In genomic region chr10:112314822-112315474, GRCh38 we compare ENCODE assay signal across 8 cellular contexts. TPM values are rescaled to one million over a fixed set of nuclear protein-coding genes. Genes with fewer than 3 reads are reported as not detected.
DNase-seq lines count a peak whose midpoint lies in the region; ATAC-seq and TF ChIP-seq lines count a peak whose summit lies in the region.

No MANE protein-coding gene starts in this region.

- POLR2A ChIA-PET in CD4-positive, alpha-beta memory T cell (lab: Charles Lee; ENCODE audit: partially characterized antibody): no interaction called here

- TF ChIP-seq CTCF in Peyer's patch (IDR thresholded peaks at IDR 0.05): peak; percentile 46 to 88 (median 84)
- peak; percentile 91 for TF ChIP-seq CTCF in foreskin keratinocyte (conservative IDR thresholded peaks at IDR 0.05)
- peak in 1 of 3 donors; percentile 43 for TF ChIP-seq CTCF in omental fat pad (IDR thresholded peaks at IDR 0.05)
- TF ChIP-seq CTCF in suprapubic skin (IDR thresholded peaks at IDR 0.05): peak; percentile 46 to 77

- 26% methylated on average over 10 of the region's 10 CpGs for WGBS in suprapubic skin

- TF ChIP-seq EP300 in suprapubic skin (IDR thresholded peaks at IDR 0.05): no peak

- H3K27ac ChIP-seq in CD4-positive, alpha-beta memory T cell (ENCODE audit: low read depth, low read length): no peak overlapping the region
- H3K27ac ChIP-seq in Peyer's patch (no peak overlapping the region), foreskin keratinocyte (no peak overlapping the region), suprapubic skin (no peak overlapping the region)

- no peaks in the 10 kb centered on the region for H3K36me3 ChIP-seq in CD4-positive, alpha-beta memory T cell (ENCODE audit: insufficient read depth, low read length)
- H3K36me3 ChIP-seq in Peyer's patch (no peaks in the 10 kb centered on the region), suprapubic skin (no peaks in the 10 kb centered on the region)

- no peak overlapping the region for H3K4me3 Mint-ChIP-seq in CD4-positive, alpha-beta memory T cell
- no peak overlapping the region for H3K4me3 Mint-ChIP-seq in activated T-helper 17 cell treated with anti-CD3 and anti-CD28 coated beads, Interleukin-2, amount 50 U/mL, for 72 hours

- H3K27ac Mint-ChIP-seq in CD4-positive, alpha-beta memory T cell: no peak overlapping the region
- H3K27ac Mint-ChIP-seq in activated T-helper 17 cell treated with anti-CD3 and anti-CD28 coated beads, Interleukin-2, amount 50 U/mL, for 72 hours: no peak overlapping the region

- H3K27me3 ChIP-seq in CD4-positive, alpha-beta memory T cell (ENCODE audit: insufficient read depth, low read length): no peaks in the 10 kb centered on the region
- no peaks in the 10 kb centered on the region for H3K27me3 ChIP-seq in Peyer's patch
- no peaks in the 10 kb centered on the region for H3K27me3 ChIP-seq in foreskin keratinocyte
- no peaks in the 10 kb centered on the region for H3K27me3 ChIP-seq in suprapubic skin

- H3K9me3 ChIP-seq in CD4-positive, alpha-beta memory T cell (ENCODE audit: control insufficient read depth in 1 of 2, low read length in 2 of 2): no peaks in the 10 kb centered on the region
- H3K9me3 ChIP-seq in Peyer's patch (no peaks in the 10 kb centered on the region), suprapubic skin (no peaks in the 10 kb centered on the region)

- no peaks in the 10 kb centered on the region for H3K36me3 Mint-ChIP-seq in CD4-positive, alpha-beta memory T cell
- no peaks in the 10 kb centered on the region for H3K36me3 Mint-ChIP-seq in activated T-helper 17 cell treated with anti-CD3 and anti-CD28 coated beads, Interleukin-2, amount 50 U/mL, for 72 hours (ENCODE audit: low read depth)

- H3K4me1 Mint-ChIP-seq in CD4-positive, alpha-beta memory T cell: peaks cover 0 to 3% (median 0%) of the 10 kb centered on the region in 4 donors
- no peaks in the 10 kb centered on the region for H3K4me1 Mint-ChIP-seq in activated T-helper 17 cell treated with anti-CD3 and anti-CD28 coated beads, Interleukin-2, amount 50 U/mL, for 72 hours

- CTCF ChIA-PET in CD4-positive, alpha-beta memory T cell (lab: Charles Lee; ENCODE audit: partially characterized antibody): interaction anchor here (0.8 to 4.1 kb wide), 15 partner anchors 7 to 157 kb away, joined by 3 to 27 read pairs (median 3); partner anchors contain the start of gene ACSL5

- H3K27me3 Mint-ChIP-seq in CD4-positive, alpha-beta memory T cell: peaks cover 12 to 34% of the 10 kb centered on the region in 2 donors
- H3K27me3 Mint-ChIP-seq in activated T-helper 17 cell treated with anti-CD3 and anti-CD28 coated beads, Interleukin-2, amount 50 U/mL, for 72 hours: peaks cover 30% of the 10 kb centered on the region

- no peak overlapping the region for H3K4me3 ChIP-seq in CD4-positive, alpha-beta memory T cell (ENCODE audit: low read length in 2 of 2)
- H3K4me3 ChIP-seq in Peyer's patch: no peak overlapping the region
- no peak overlapping the region for H3K4me3 ChIP-seq in suprapubic skin

- peak; percentile 62 to 64 (median 64) for DNase-seq in CD4-positive, alpha-beta memory T cell
- DNase-seq in HT-29 (ENCODE audit: low spot score): peak; percentile 89
- peak; percentile 78 to 92 (median 79) for DNase-seq in Peyer's patch
- peak in 1 of 2 donors; percentile 42 for DNase-seq in foreskin keratinocyte
- peak; percentile 93 for DNase-seq in omental fat pad (ENCODE audit: low spot score)
- DNase-seq in suprapubic skin (ENCODE audit: low spot score in 2 of 2): peak; percentile 70 to 84

- ATAC-seq in GM19397 (IDR thresholded peaks at IDR 0.05; ENCODE audit: unreplicated experiment) (peak; percentile 91), foreskin keratinocyte (peak; percentile 87), omental fat pad (ENCODE audit: low FRiP score) (peak; percentile 67)
- peak; percentile 80 for ATAC-seq in activated T-helper 17 cell treated with anti-CD3 and anti-CD28 coated beads, Interleukin-2, amount 50 U/mL, for 72 hours (replicated peaks)

- intact Hi-C loops in CD4-positive, alpha-beta memory T cell (cut with micrococcal nuclease): loop anchor here (1.0 to 10.0 kb wide), 3 partner anchors 120 to 1758 kb away; no protein-coding TSS in a partner anchor

- no peaks in the 10 kb centered on the region for H3K9me3 Mint-ChIP-seq in CD4-positive, alpha-beta memory T cell
- no peaks in the 10 kb centered on the region for H3K9me3 Mint-ChIP-seq in activated T-helper 17 cell treated with anti-CD3 and anti-CD28 coated beads, Interleukin-2, amount 50 U/mL, for 72 hours

- H3K4me1 ChIP-seq in CD4-positive, alpha-beta memory T cell (ENCODE audit: insufficient read depth, low read length): no peaks in the 10 kb centered on the region
- H3K4me1 ChIP-seq in Peyer's patch: no peaks in the 10 kb centered on the region
- no peaks in the 10 kb centered on the region for H3K4me1 ChIP-seq in foreskin keratinocyte
- no peaks in the 10 kb centered on the region for H3K4me1 ChIP-seq in suprapubic skin

- TF ChIP-seq POLR2A in Peyer's patch (IDR thresholded peaks at IDR 0.05) (no peak), suprapubic skin (IDR thresholded peaks at IDR 0.05) (no peak)

RNA-seq across cellular contexts. Expression of gene TECTB, which starts 31.7 kb away (rescaled TPM):
- total RNA-seq in CD4-positive, alpha-beta memory T cell: not detected
- not detected for polyA plus RNA-seq in CD4-positive, alpha-beta memory T cell
- total RNA-seq in HT-29 (2014; rRNA removed; shearing (Covaris generic)): not detected in 2 replicates
- not detected for total RNA-seq in Peyer's patch
- not detected for total RNA-seq in activated T-helper 17 cell treated with anti-CD3 and anti-CD28 coated beads, Interleukin-2, amount 50 U/mL, for 72 hours
- total RNA-seq in foreskin keratinocyte: not detected in 2 replicates
- polyA plus RNA-seq in foreskin keratinocyte: not detected in 2 replicates
- total RNA-seq in omental fat pad: not detected
- total RNA-seq in suprapubic skin: not detected

RNA-seq across cellular contexts. Expression of gene ACSL5, which starts 59.0 kb away (rescaled TPM):
- total RNA-seq in CD4-positive, alpha-beta memory T cell: 10 to 100 TPM; 51.8 to 53.8 TPM
- polyA plus RNA-seq in CD4-positive, alpha-beta memory T cell: 10 to 100 TPM; 62.2 to 83.8 TPM
- total RNA-seq in HT-29 (2014; rRNA removed; shearing (Covaris generic)): 122 and 133 TPM in 2 replicates
- total RNA-seq in Peyer's patch: 1,000 to 10,000 TPM in 1 of 4 donors, 100 to 1,000 TPM in 3; 133 to 1,137 (median 595) TPM
- 10 to 100 TPM; 56.6 to 71.9 TPM for total RNA-seq in activated T-helper 17 cell treated with anti-CD3 and anti-CD28 coated beads, Interleukin-2, amount 50 U/mL, for 72 hours
- not detected in 2 replicates for total RNA-seq in foreskin keratinocyte
- not detected in 2 replicates for polyA plus RNA-seq in foreskin keratinocyte
- total RNA-seq in omental fat pad: 10 to 100 TPM; 39.7 to 58.8 (median 48.4) TPM
- total RNA-seq in suprapubic skin: 1 to 10 TPM; 3.8 to 6.5 (median 5.0) TPM

Comparison
In these comparisons a context has a peak if more than half of its experiments do, and no peak if none do; other contexts are left out.
1. RNA of gene ACSL5, which starts 59.0 kb away (total RNA-seq): 133 to 1,137 TPM in Peyer's patch, 122 to 133 TPM in HT-29, 56.6 to 71.9 TPM in activated T-helper 17 cell treated with anti-CD3 and anti-CD28 coated beads, Interleukin-2, amount 50 U/mL, for 72 hours, 51.8 to 53.8 TPM in CD4-positive, alpha-beta memory T cell and 39.7 to 58.8 TPM in omental fat pad; 3.8 to 6.5 TPM in suprapubic skin and not detected in foreskin keratinocyte; every median in the first group is over 4 times any median in the second.
2. Peak in every context shown above with its lines, with median percentiles within 50 percentile points of each other: ATAC-seq.